28 cellular contexts compared by ENCODE assay signal in the genomic region with DNA sequence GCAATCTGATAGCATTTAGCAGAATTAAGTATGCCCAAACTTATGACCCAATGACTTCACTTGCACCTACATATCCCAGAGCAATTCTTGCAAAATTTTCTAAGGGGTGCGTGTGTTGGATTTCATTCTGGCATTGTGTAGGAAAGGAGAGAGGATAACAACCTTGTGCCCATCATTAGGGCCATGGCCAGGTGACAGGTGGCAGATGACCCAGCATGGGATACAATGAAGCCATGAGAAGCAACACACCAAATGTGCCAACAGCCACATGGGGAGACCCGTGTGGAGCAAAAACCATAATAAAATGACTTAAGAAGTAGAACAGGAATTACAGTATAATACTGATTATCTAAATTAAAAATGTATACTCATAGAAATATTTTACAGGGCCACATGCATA.
"Had no signal": no experiment of that assay in that cellular context is flagged by ENCODE, and none has a peak within 500 bp of the region (broad histone marks: within the 10 kb centered on the region; RNA-seq: fewer than 3 reads in every experiment).

No MANE protein-coding gene starts in this region.

- DNase-seq: activated B cell treated with CpG ODN at 0.5 μM for 24 hours; activated CD4-positive, alpha-beta memory T cell treated with anti-CD3 and anti-CD28 coated beads for 36 hours; activated CD4-positive, alpha-beta T cell treated with anti-CD3 and anti-CD28 coated beads for 4 hours; activated CD4-positive, alpha-beta T cell treated with anti-CD3 and anti-CD28 coated beads, Interleukin-2, amount 10 ng/mL, durations not matched to agents 24 days and 14 days; activated CD4-positive, alpha-beta T cell treated with anti-CD3 and anti-CD28 coated beads, Interleukin-2, amount 50 U/mL, for 1 hour; activated CD4-positive, alpha-beta T cell treated with anti-CD3 and anti-CD28 coated beads, Interleukin-2, amount 50 U/mL, for 4 hours; activated CD4-positive, CD25-positive, alpha-beta regulatory T cell treated with anti-CD3 and anti-CD28 coated beads, Interleukin-2, amount 50 U/mL, for 72 hours; activated CD8-positive, alpha-beta memory T cell treated with anti-CD3 and anti-CD28 coated beads, Interleukin-2, amount 50 U/mL, for 4 hours; activated CD8-positive, alpha-beta T cell treated with anti-CD3 and anti-CD28 coated beads for 36 hours; activated effector memory CD4-positive, alpha-beta T cell treated with anti-CD3 and anti-CD28 coated beads, Interleukin-2, amount 50 U/mL, for 16 hours; activated gamma-delta T cell treated with Interleukin-2 at 50 U/mL for 16 hours; activated naive CD4-positive, alpha-beta T cell; activated naive CD4-positive, alpha-beta T cell treated with anti-CD3 and anti-CD28 coated beads for 36 hours; activated naive CD4-positive, alpha-beta T cell treated with anti-CD3 and anti-CD28 coated beads, Interleukin-2, amount 50 U/mL, for 16 hours; activated naive CD8-positive, alpha-beta T cell treated with anti-CD3 and anti-CD28 coated beads for 36 hours; activated T-cell treated with anti-CD3 and anti-CD28 coated beads for 4 hours; activated T-cell treated with anti-CD3 and anti-CD28 coated beads, Interleukin-2, amount 50 U/mL, for 1 hour; activated T-cell treated with anti-CD3 and anti-CD28 coated beads, Interleukin-2, amount 50 U/mL, for 4 hours; activated T-cell treated with anti-CD3 and anti-CD28 coated beads, Interleukin-2, amount 50 U/mL, for 72 hours; adrenal gland; amniotic stem cell; aorta; body of pancreas; brain microvascular endothelial cell; central memory CD4-positive, alpha-beta T cell; T-helper 1 cell; T-helper 2 cell; T-helper 9 cell had no signal
